Comparison of ENCODE assay signal across 1 cellular context in genomic region chr3:183895774-183896173, GRCh38.
TF ChIP-seq lines count a peak whose summit lies in the region.

No MANE protein-coding gene starts in this region.

TF ChIP-seq in GM23338, 12 proteins besides CTCF, POLR2A, EP300 and RAD21:
- TF ChIP-seq ZNF462 (CRISPR knock-in tag; IDR thresholded peaks at IDR 0.05) = no peak
- no peak for TF ChIP-seq ZNF114 (CRISPR knock-in tag; IDR thresholded peaks at IDR 0.05)
- no peak for TF ChIP-seq ETS1 (IDR thresholded peaks at IDR 0.05)
- TF ChIP-seq JUNB (IDR thresholded peaks at IDR 0.05; ENCODE audit: unreplicated experiment) = no peak
- TF ChIP-seq EZH2phosphoT487 (IDR thresholded peaks at IDR 0.05; ENCODE audit: unreplicated experiment) = no peak
- TF ChIP-seq NANOG (IDR thresholded peaks at IDR 0.05; ENCODE audit: borderline replicate concordance) = no peak
- no peak for TF ChIP-seq ZNF331 (CRISPR knock-in tag; IDR thresholded peaks at IDR 0.05; ENCODE audit: low read depth)
- no peak for TF ChIP-seq CREB1 (CRISPR knock-in tag; IDR thresholded peaks at IDR 0.05; ENCODE audit: low read depth)
- TF ChIP-seq POLR2AphosphoS5 (IDR thresholded peaks at IDR 0.05; ENCODE audit: low read depth) = no peak
- no peak for TF ChIP-seq REST (IDR thresholded peaks at IDR 0.05; ENCODE audit: unreplicated experiment)
- TF ChIP-seq EZH2 (IDR thresholded peaks at IDR 0.05; ENCODE audit: low read depth, unreplicated experiment) = no peak
- TF ChIP-seq STAT1 (IDR thresholded peaks at IDR 0.05; ENCODE audit: unreplicated experiment) = no peak
